In genomic region chr11:112529071-112529470, GRCh38 we compare ENCODE assay signal across 29 cellular contexts.
"Had no signal": no experiment of that assay in that cellular context is flagged by ENCODE, and none has a peak within 500 bp of the region (broad histone marks: within the 10 kb centered on the region; RNA-seq: fewer than 3 reads in every experiment).

No MANE protein-coding gene starts in this region.

- H3K27me3 Mint-ChIP-seq: stimulated activated naive CD8-positive, alpha-beta T cell treated with anti-CD3 and anti-CD28 coated beads, Interleukin-15, amount 100 ng/mL, for 72 hours had no signal

- H3K9me3 ChIP-seq: stomach, suprapubic skin, testis, thoracic aorta, thyroid gland, tibial artery, tibial nerve, transverse colon, upper lobe of left lung, upper lobe of right lung, uterus, vagina had no signal

- FAIRE-seq: urothelium cell line had no signal

- H3K4me3 ChIP-seq: stomach, suprapubic skin, testis, thoracic aorta, thyroid gland, tibial artery, tibial nerve, transverse colon, upper lobe of left lung, upper lobe of right lung, uterus, vagina had no signal

- H3K4me1 ChIP-seq: testis, uterus had no signal

- ATAC-seq: stimulated activated effector memory CD8-positive, alpha-beta T cell treated with anti-CD3 and anti-CD28 coated beads, Interleukin-12 subunit alpha, Interleukin-12 subunit beta, amount 100 ng/mL, for 72 hours; stimulated activated memory B cell treated with anti-CD40 and anti-IgM and Interleukin-4, amounts not matched to agents 10 μg/mL and 1 μg/mL and 100 μg/mL, for 72 hours; stimulated activated naive B cell treated with anti-CD40 and anti-IgM and Interleukin-4, amounts not matched to agents 10 μg/mL and 1 μg/mL and 100 μg/mL, for 72 hours; stimulated activated naive CD8-positive, alpha-beta T cell treated with anti-CD3 and anti-CD28 coated beads, Interleukin-15, amount 100 ng/mL, for 72 hours; stimulated activated naive CD8-positive, alpha-beta T cell treated with anti-CD3 and anti-CD28 coated beads, Interleukin-15, Interleukin-2, amounts not matched to agents 100 U/mL and 50 U/mL, for 24 hours; upper lobe of right lung had no signal

- H3K36me3 ChIP-seq: stomach, suprapubic skin, thoracic aorta, thyroid gland, tibial artery, tibial nerve, transverse colon, upper lobe of left lung, upper lobe of right lung, uterus, vagina had no signal

- H3K27ac ChIP-seq: stomach, suprapubic skin, testis, thoracic aorta, thyroid gland, tibial artery, tibial nerve, transverse colon, upper lobe of left lung, upper lobe of right lung, uterus, vagina had no signal

- H3K4me1 Mint-ChIP-seq: stimulated activated memory B cell treated with anti-CD40 and anti-IgM and Interleukin-4, amounts not matched to agents 10 μg/mL and 1 μg/mL and 100 μg/mL, for 72 hours; stimulated activated naive B cell treated with anti-CD40 and anti-IgM and Interleukin-4, amounts not matched to agents 10 μg/mL and 1 μg/mL and 100 μg/mL, for 72 hours; stimulated activated naive CD8-positive, alpha-beta T cell treated with anti-CD3 and anti-CD28 coated beads, Interleukin-15, amount 100 ng/mL, for 72 hours had no signal

- H3K36me3 Mint-ChIP-seq: stimulated activated effector memory CD8-positive, alpha-beta T cell treated with anti-CD3 and anti-CD28 coated beads, Interleukin-12 subunit alpha, Interleukin-12 subunit beta, amount 100 ng/mL, for 72 hours; stimulated activated memory B cell treated with anti-CD40 and anti-IgM and Interleukin-4, amounts not matched to agents 10 μg/mL and 1 μg/mL and 100 μg/mL, for 72 hours; stimulated activated naive B cell treated with anti-CD40 and anti-IgM and Interleukin-4, amounts not matched to agents 10 μg/mL and 1 μg/mL and 100 μg/mL, for 72 hours; type B pancreatic cell had no signal

- H3K4me3 Mint-ChIP-seq: stimulated activated effector memory CD8-positive, alpha-beta T cell treated with anti-CD3 and anti-CD28 coated beads, Interleukin-12 subunit alpha, Interleukin-12 subunit beta, amount 100 ng/mL, for 72 hours; stimulated activated memory B cell treated with anti-CD40 and anti-IgM and Interleukin-4, amounts not matched to agents 10 μg/mL and 1 μg/mL and 100 μg/mL, for 72 hours; stimulated activated naive B cell treated with anti-CD40 and anti-IgM and Interleukin-4, amounts not matched to agents 10 μg/mL and 1 μg/mL and 100 μg/mL, for 72 hours; stimulated activated naive CD8-positive, alpha-beta T cell treated with anti-CD3 and anti-CD28 coated beads, Interleukin-15, amount 100 ng/mL, for 72 hours; stimulated activated naive CD8-positive, alpha-beta T cell treated with anti-CD3 and anti-CD28 coated beads, Interleukin-15, Interleukin-2, amounts not matched to agents 100 ng/mL and 50 ng/mL, for 24 hours; type B pancreatic cell had no signal

- H3K27ac Mint-ChIP-seq: stimulated activated effector memory CD8-positive, alpha-beta T cell treated with anti-CD3 and anti-CD28 coated beads, Interleukin-12 subunit alpha, Interleukin-12 subunit beta, amount 100 ng/mL, for 72 hours; stimulated activated memory B cell treated with anti-CD40 and anti-IgM and Interleukin-4, amounts not matched to agents 10 μg/mL and 1 μg/mL and 100 μg/mL, for 72 hours; stimulated activated naive B cell treated with anti-CD40 and anti-IgM and Interleukin-4, amounts not matched to agents 10 μg/mL and 1 μg/mL and 100 μg/mL, for 72 hours; stimulated activated naive CD8-positive, alpha-beta T cell treated with anti-CD3 and anti-CD28 coated beads, Interleukin-15, amount 100 ng/mL, for 72 hours; stimulated activated naive CD8-positive, alpha-beta T cell treated with anti-CD3 and anti-CD28 coated beads, Interleukin-15, Interleukin-2, amounts not matched to agents 100 ng/mL and 50 ng/mL, for 24 hours; type B pancreatic cell had no signal

- DNase-seq: stimulated activated CD4-positive, alpha-beta T cell treated with anti-CD3 and anti-CD28 coated beads, Interleukin-2, amount 100 ng/mL, for 48 hours; stimulated activated CD4-positive, alpha-beta T cell treated with anti-CD3 and anti-CD28 coated beads, Interleukin-4, amount 100 ng/mL, for 1 hour; stimulated activated CD4-positive, alpha-beta T cell treated with anti-CD3 and anti-CD28 coated beads, Interleukin-4, amount 100 ng/mL, for 24 hours; stimulated activated CD4-positive, alpha-beta T cell treated with anti-CD3 and anti-CD28 coated beads, Interleukin-4, amount 100 ng/mL, for 4 hours; stimulated activated CD8-positive, alpha-beta memory T cell treated with anti-CD3 and anti-CD28 coated beads, Interleukin-4, amount 100 ng/mL, for 48 hours; stimulated activated naive B cell treated with anti-CD40 and anti-IgM and Interleukin-4, amounts not matched to agents 10 μg/mL and 1 μg/mL and 100 μg/mL, for 72 hours; stimulated activated naive CD4-positive, alpha-beta T cell; stimulated activated naive CD4-positive, alpha-beta T cell treated with Interleukin-2 at 50 U/mL for 16 hours; stimulated activated naive CD8-positive, alpha-beta T cell treated with anti-CD3 and anti-CD28 coated beads, Interleukin-15, amount 100 ng/mL, for 72 hours; stimulated activated naive CD8-positive, alpha-beta T cell treated with anti-CD3 and anti-CD28 coated beads, Interleukin-15, Interleukin-2, amounts not matched to agents 100 U/mL and 50 U/mL, for 24 hours; stomach; substantia nigra; testis; thyroid gland; tibial artery; transverse colon; trophoblast cell; upper lobe of left lung; upper lobe of right lung; uterus had no signal

- H3K9me3 Mint-ChIP-seq: stimulated activated effector memory CD8-positive, alpha-beta T cell treated with anti-CD3 and anti-CD28 coated beads, Interleukin-12 subunit alpha, Interleukin-12 subunit beta, amount 100 ng/mL, for 72 hours; stimulated activated memory B cell treated with anti-CD40 and anti-IgM and Interleukin-4, amounts not matched to agents 10 μg/mL and 1 μg/mL and 100 μg/mL, for 72 hours; stimulated activated naive B cell treated with anti-CD40 and anti-IgM and Interleukin-4, amounts not matched to agents 10 μg/mL and 1 μg/mL and 100 μg/mL, for 72 hours; stimulated activated naive CD8-positive, alpha-beta T cell treated with anti-CD3 and anti-CD28 coated beads, Interleukin-15, amount 100 ng/mL, for 72 hours; stimulated activated naive CD8-positive, alpha-beta T cell treated with anti-CD3 and anti-CD28 coated beads, Interleukin-15, Interleukin-2, amounts not matched to agents 100 ng/mL and 50 ng/mL, for 24 hours; type B pancreatic cell had no signal

- H3K27me3 ChIP-seq: testis, thyroid gland, tibial artery, tibial nerve, transverse colon, upper lobe of left lung, upper lobe of right lung, uterus, vagina had no signal
